14 cellular contexts compared by ENCODE assay signal in genomic region chr14:68145036-68145435, GRCh38.
DNase-seq lines count a peak whose midpoint lies in the region; ATAC-seq, FAIRE-seq and TF ChIP-seq lines count a peak whose summit lies in the region.
"Had no signal": no experiment of that assay in that cellular context is flagged by ENCODE, and none has a peak within 500 bp of the region (broad histone marks: within the 10 kb centered on the region; RNA-seq: fewer than 3 reads in every experiment).

No MANE protein-coding gene starts in this region.

- TF ChIP-seq CTCF in HCT116 (IDR thresholded peaks at IDR 0.05 in 2 of 3, conservative IDR thresholded peaks at IDR 0.05 in 1 of 3; ENCODE audit: borderline replicate concordance in 1 of 3, insufficient read depth in 1 of 3, low read depth in 2 of 3, low read length in 2 of 3) (no peak; a peak in 1 of 6 replicates), astrocyte (IDR thresholded peaks at IDR 0.05; ENCODE audit: insufficient read depth, low read depth, low read length) (no peak), lower lobe of right lung (IDR thresholded peaks at IDR 0.05) (no peak), spleen (IDR thresholded peaks at IDR 0.05 in 8 of 11, conservative IDR thresholded peaks at IDR 0.05 in 3 of 11) (no peak), coronary artery (IDR thresholded peaks at IDR 0.05) (no peak)

- H4K20me1 ChIP-seq in HCT116 (ENCODE audit: insufficient read depth) (no peaks in the 10 kb centered on the region), astrocyte (ENCODE audit: insufficient read depth, low read length) (no peaks in the 10 kb centered on the region)

- H3K4me3 ChIP-seq in HCT116 (replicated peaks in 1 of 2; ENCODE audit: low read depth in 1 of 2, low read length in 2 of 2) (no peak overlapping the region), astrocyte (ENCODE audit: insufficient read depth, low read depth, low read length) (no peak overlapping the region), lower lobe of right lung (no peak overlapping the region), spleen (no peak overlapping the region), coronary artery (no peak overlapping the region)
- no peak overlapping the region for H3K4me3 ChIP-seq in naive thymus-derived CD4-positive, alpha-beta T cell (ENCODE audit: low read length)

- H3K4me2 ChIP-seq in HCT116 (ENCODE audit: low read length) (no peak overlapping the region), astrocyte (ENCODE audit: low read length) (no peak overlapping the region)

- H3K4me1 ChIP-seq in HCT116 (ENCODE audit: control insufficient read depth in 1 of 2, insufficient read depth in 2 of 2, low read length in 2 of 2): peaks cover 77 to 80% of the 10 kb centered on the region in 2 experiments
- peaks cover 52% of the 10 kb centered on the region for H3K4me1 ChIP-seq in astrocyte (ENCODE audit: insufficient read depth, low read length)
- peaks cover 54% of the 10 kb centered on the region for H3K4me1 ChIP-seq in lower lobe of right lung
- peaks cover 0 to 29% (median 10%) of the 10 kb centered on the region in 6 donors for H3K4me1 ChIP-seq in spleen
- peaks cover 0 to 5% of the 10 kb centered on the region in 2 donors for H3K4me1 ChIP-seq in naive thymus-derived CD4-positive, alpha-beta T cell (ENCODE audit: control insufficient read depth in 2 of 2, insufficient read depth in 2 of 2, low read length in 2 of 2)

- peak; percentile 34 for TF ChIP-seq RAD21 in HCT116 (IDR thresholded peaks at IDR 0.05; ENCODE audit: low read depth)

- ATAC-seq in HCT116 (no peak), lower lobe of right lung (no peak), GM19328 (IDR thresholded peaks at IDR 0.05; ENCODE audit: unreplicated experiment) (no peak)
- no peak for ATAC-seq in naive thymus-derived CD4-positive, alpha-beta T cell
- ATAC-seq: activated naive CD8-positive, alpha-beta T cell treated with anti-CD3 and anti-CD28 coated beads, Interleukin-2, amount 50 U/mL, for 24 hours; effector memory CD8-positive, alpha-beta T cell had no signal

- no peaks in the 10 kb centered on the region for H3K9me2 ChIP-seq in HCT116 (ENCODE audit: insufficient read depth)

- H3K9ac ChIP-seq in HCT116 (ENCODE audit: low read length): no peak overlapping the region
- no peak overlapping the region for H3K9ac ChIP-seq in astrocyte (ENCODE audit: low read length)

- BruUV-seq in HCT116 (replicated peaks; lab: Mats Ljungman, UMichigan): no TSS peak

- H3K27me3 Mint-ChIP-seq in astrocyte (ENCODE audit: low read depth, unreplicated experiment): no peaks in the 10 kb centered on the region
- no peaks in the 10 kb centered on the region for H3K27me3 Mint-ChIP-seq in naive thymus-derived CD4-positive, alpha-beta T cell
- H3K27me3 Mint-ChIP-seq: activated naive CD8-positive, alpha-beta T cell treated with anti-CD3 and anti-CD28 coated beads, Interleukin-2, amount 50 U/mL, for 24 hours; CD4-positive, CD25-positive, alpha-beta regulatory T cell; effector memory CD8-positive, alpha-beta T cell had no signal

- no peaks in the 10 kb centered on the region for H3K36me3 Mint-ChIP-seq in astrocyte (ENCODE audit: low read depth, unreplicated experiment)
- H3K36me3 Mint-ChIP-seq in naive thymus-derived CD4-positive, alpha-beta T cell: peaks cover under 1 to 20% (median 17%) of the 10 kb centered on the region in 5 donors
- H3K36me3 Mint-ChIP-seq: CD4-positive, CD25-positive, alpha-beta regulatory T cell had no signal

- FAIRE-seq in astrocyte (lab: Jason Lieb, UNC): no peak
- no peak for FAIRE-seq in H54 (lab: Jason Lieb, UNC)

- CTCF ChIA-PET in HCT116 (lab: Charles Lee): interaction anchor here (1.4 kb wide), 1 partner anchor 201 kb away, joined by 4 read pairs; no protein-coding TSS in a partner anchor
- CTCF ChIA-PET in naive thymus-derived CD4-positive, alpha-beta T cell (lab: Charles Lee): no interaction called here

- DNase-seq in HCT116 (ENCODE audit: low read depth, low spot score): no peak
- no peak for DNase-seq in astrocyte (ENCODE audit: low read depth)
- DNase-seq in lower lobe of right lung: no peak
- DNase-seq in spleen: no peak
- no peak for DNase-seq in H54 (ENCODE audit: insufficient read length, low spot score)
- DNase-seq in naive thymus-derived CD4-positive, alpha-beta T cell: no peak
- no peak for DNase-seq in coronary artery (ENCODE audit: low spot score)
- DNase-seq: activated naive CD8-positive, alpha-beta T cell treated with anti-CD3 and anti-CD28 coated beads, Interleukin-2, amount 50 U/mL, for 24 hours; CD4-positive, CD25-positive, alpha-beta regulatory T cell; effector memory CD8-positive, alpha-beta T cell; NCI-H345; nephron progenitor cell; stimulated activated CD4-positive, alpha-beta T cell treated with anti-CD3 and anti-CD28 coated beads, Interleukin-1b, Interleukin-23, amount 100 ng/mL, for 48 hours had no signal

- H2AFZ ChIP-seq in HCT116 (ENCODE audit: low read depth, low read length, poor library complexity, severe bottlenecking) (no peak overlapping the region), astrocyte (ENCODE audit: low read depth, low read length) (no peak overlapping the region)

- H3K36me3 ChIP-seq in HCT116 (ENCODE audit: control insufficient read depth in 1 of 2, insufficient read depth in 2 of 2, low read length in 2 of 2): peaks cover 0 to 5% of the 10 kb centered on the region in 2 experiments; a peak in 1 of 4 replicates
- H3K36me3 ChIP-seq in astrocyte (ENCODE audit: insufficient read depth, low read length): no peaks in the 10 kb centered on the region
- no peaks in the 10 kb centered on the region for H3K36me3 ChIP-seq in lower lobe of right lung
- no peaks in the 10 kb centered on the region for H3K36me3 ChIP-seq in spleen
- no peaks in the 10 kb centered on the region for H3K36me3 ChIP-seq in naive thymus-derived CD4-positive, alpha-beta T cell (ENCODE audit: control insufficient read depth in 2 of 3, insufficient read depth in 3 of 3, low read length in 3 of 3)

- H3K79me2 ChIP-seq in HCT116 (ENCODE audit: insufficient read depth, low read length) (no peaks in the 10 kb centered on the region), astrocyte (ENCODE audit: insufficient read depth, low read length) (no peaks in the 10 kb centered on the region)

- H3K27me3 ChIP-seq in HCT116 (ENCODE audit: insufficient read depth, low read length): no peaks in the 10 kb centered on the region
- H3K27me3 ChIP-seq in astrocyte (ENCODE audit: insufficient read depth, low read length): no peaks in the 10 kb centered on the region
- no peaks in the 10 kb centered on the region for H3K27me3 ChIP-seq in lower lobe of right lung (ENCODE audit: low read depth)
- no peaks in the 10 kb centered on the region for H3K27me3 ChIP-seq in spleen (replicated peaks in 1 of 7)
- H3K27me3 ChIP-seq in naive thymus-derived CD4-positive, alpha-beta T cell (ENCODE audit: control insufficient read depth in 2 of 2, insufficient read depth in 2 of 2, low read length in 2 of 2): no peaks in the 10 kb centered on the region

- POLR2A ChIA-PET in HCT116 (lab: Charles Lee): interaction anchor here (0.8 to 0.9 kb wide), 2 partner anchors 201 to 648 kb away, joined by 3 to 4 read pairs; partner anchors contain the start of gene ZFP36L1
- POLR2A ChIA-PET in naive thymus-derived CD4-positive, alpha-beta T cell (lab: Charles Lee): no interaction called here

- no peak overlapping the region for H3K4me3 Mint-ChIP-seq in astrocyte (ENCODE audit: unreplicated experiment)
- no peak overlapping the region for H3K4me3 Mint-ChIP-seq in naive thymus-derived CD4-positive, alpha-beta T cell
- H3K4me3 Mint-ChIP-seq: activated naive CD8-positive, alpha-beta T cell treated with anti-CD3 and anti-CD28 coated beads, Interleukin-2, amount 50 U/mL, for 24 hours; CD4-positive, CD25-positive, alpha-beta regulatory T cell; effector memory CD8-positive, alpha-beta T cell; nephron progenitor cell had no signal

- intact Hi-C loops in HCT116 (cut with micrococcal nuclease) (loop anchor here (5.0 kb wide), 1 partner anchor 203 kb away; no protein-coding TSS in a partner anchor), lower lobe of right lung (cut with DNase I) (no loop called here), spleen (cut with DNase I; ENCODE audit: low total_unique reads) (no loop called here)
- intact Hi-C loops in naive thymus-derived CD4-positive, alpha-beta T cell (cut with micrococcal nuclease): no loop called here

- H3K4me1 Mint-ChIP-seq in astrocyte (ENCODE audit: low read depth, unreplicated experiment): peaks cover 70% of the 10 kb centered on the region
- peaks cover 0 to 25% (median 20%) of the 10 kb centered on the region in 7 donors for H3K4me1 Mint-ChIP-seq in naive thymus-derived CD4-positive, alpha-beta T cell

- H3K9me3 ChIP-seq in HCT116 (ENCODE audit: control insufficient read depth in 1 of 2, insufficient read depth in 1 of 2, low read depth in 1 of 2, low read length in 2 of 2) (peaks cover 0 to 12% of the 10 kb centered on the region in 2 experiments; a peak in 1 of 4 replicates), astrocyte (ENCODE audit: insufficient read depth, low read depth, low read length) (no peaks in the 10 kb centered on the region), lower lobe of right lung (no peaks in the 10 kb centered on the region), spleen (peaks cover 0 to 19% (median 13%) of the 10 kb centered on the region in 8 donors)
- peaks cover 0 to 5% (median 0%) of the 10 kb centered on the region in 3 experiments for H3K9me3 ChIP-seq in naive thymus-derived CD4-positive, alpha-beta T cell (ENCODE audit: control insufficient read depth in 2 of 3, low read length in 3 of 3)

- H3K9me3 Mint-ChIP-seq in astrocyte (ENCODE audit: unreplicated experiment): peaks cover 4% of the 10 kb centered on the region
- peaks cover 0 to 24% (median 12%) of the 10 kb centered on the region in 11 donors for H3K9me3 Mint-ChIP-seq in naive thymus-derived CD4-positive, alpha-beta T cell

- RAD21 ChIA-PET in HCT116 (lab: Charles Lee; ENCODE audit: low non-redundant PET in 1 of 2, low total read pairs in 2 of 2, uncharacterized antibody in 2 of 2, unreplicated experiment in 2 of 2): interaction anchor here in 1 of 2 experiments (0.5 kb wide), 1 partner anchor 56 kb away, joined by 6 read pairs; no protein-coding TSS in a partner anchor

- H3K27ac ChIP-seq in HCT116 (ENCODE audit: low read depth, low read length) (peak overlapping the region; percentile 99), astrocyte (ENCODE audit: low read depth, low read length) (no peak overlapping the region), lower lobe of right lung (peak overlapping the region; percentile 74), spleen (peak overlapping the region in 5 of 8 donors; percentile 68 to 80 (median 76)), coronary artery (peak overlapping the region in 1 of 2 donors; percentile 52)
- no peak overlapping the region for H3K27ac ChIP-seq in naive thymus-derived CD4-positive, alpha-beta T cell (ENCODE audit: low read depth, low read length)

- no peak for TF ChIP-seq POLR2A in HCT116 (IDR thresholded peaks at IDR 0.05; ENCODE audit: borderline replicate concordance, extremely low read depth, insufficient read depth, insufficient read length)
- no peak for TF ChIP-seq POLR2A in spleen (IDR thresholded peaks at IDR 0.05)
- no peak for TF ChIP-seq POLR2A in H54 (IDR thresholded peaks at IDR 0.05; ENCODE audit: low read depth, low read length)

- H3K27ac Mint-ChIP-seq in astrocyte (ENCODE audit: unreplicated experiment): peak overlapping the region; percentile 12
- no peak overlapping the region for H3K27ac Mint-ChIP-seq in naive thymus-derived CD4-positive, alpha-beta T cell
- H3K27ac Mint-ChIP-seq: activated naive CD8-positive, alpha-beta T cell treated with anti-CD3 and anti-CD28 coated beads, Interleukin-2, amount 50 U/mL, for 24 hours; CD4-positive, CD25-positive, alpha-beta regulatory T cell; effector memory CD8-positive, alpha-beta T cell; nephron progenitor cell had no signal

- 95 to 98% (median 97%) methylated on average over 2 of the region's 2 CpGs for WGBS in spleen, 5 donors

Comparison
In these comparisons a context has a peak if more than half of its experiments do, and no peak if none do; other contexts are left out.
1. H3K27ac ChIP-seq: peak in HCT116 (single experiment), lower lobe of right lung (single experiment) and spleen (5 of 8); none in astrocyte (single experiment) and naive thymus-derived CD4-positive, alpha-beta T cell (single experiment).